ENCODE assay signal across 22 cellular contexts in genomic region chr13:62781866-62782265, GRCh38.
"Had no signal": no experiment of that assay in that cellular context is flagged by ENCODE, and none has a peak within 500 bp of the region (broad histone marks: within the 10 kb centered on the region; RNA-seq: fewer than 3 reads in every experiment).

No MANE protein-coding gene starts in this region.

- H3K27me3 ChIP-seq: brain microvascular endothelial cell, heart right ventricle, neural progenitor cell, right atrium auricular region, tibial nerve had no signal

- H3K4me3 ChIP-seq: adrenal gland, heart right ventricle, left ventricle myocardium inferior, lung, neural progenitor cell, psoas muscle, right atrium auricular region, tibial nerve had no signal

- H3K36me3 ChIP-seq: adrenal gland, brain microvascular endothelial cell, heart right ventricle, left ventricle myocardium inferior, neural progenitor cell, right atrium auricular region, tibial nerve had no signal

- H3K4me2 ChIP-seq: neural progenitor cell had no signal

- H3K4me1 ChIP-seq: adrenal gland, heart right ventricle, left ventricle myocardium inferior, neural progenitor cell, parathyroid adenoma, psoas muscle, right atrium auricular region, tibial nerve had no signal

- H2AFZ ChIP-seq: neural progenitor cell, parathyroid adenoma had no signal

- H3K79me2 ChIP-seq: parathyroid adenoma had no signal

- H3K27ac ChIP-seq: adrenal gland, brain microvascular endothelial cell, heart right ventricle, left ventricle myocardium inferior, neural progenitor cell, parathyroid adenoma, psoas muscle, right atrium auricular region, tibial nerve had no signal

- H3K9ac ChIP-seq: neural progenitor cell, parathyroid adenoma had no signal

- DNase-seq: activated CD4-positive, alpha-beta T cell treated with anti-CD3 and anti-CD28 coated beads for 36 hours; activated CD4-positive, CD25-positive, alpha-beta regulatory T cell; activated effector memory CD4-positive, alpha-beta T cell treated with Interleukin-2 at 50 U/mL for 16 hours; activated naive CD4-positive, alpha-beta T cell treated with anti-CD3 and anti-CD28 coated beads for 36 hours; activated naive CD8-positive, alpha-beta T cell treated with anti-CD3 and anti-CD28 coated beads for 36 hours; activated T-cell treated with anti-CD3 and anti-CD28 coated beads for 4 hours; adrenal gland; brain microvascular endothelial cell; cortex of kidney; heart right ventricle; left ventricle myocardium inferior; mesendoderm; natural killer cell; occipital lobe; psoas muscle; stimulated activated naive CD4-positive, alpha-beta T cell treated with Interleukin-2 at 50 U/mL for 16 hours; T-helper 1 cell had no signal

- H3K9me3 ChIP-seq: adrenal gland, left ventricle myocardium inferior, psoas muscle, right atrium auricular region, tibial nerve had no signal
